18 cellular contexts compared by ENCODE assay signal in genomic region chr12:77941396-77941795, GRCh38.
DNase-seq lines count a peak whose midpoint lies in the region; ATAC-seq and TF ChIP-seq lines count a peak whose summit lies in the region.
"Had no signal": no experiment of that assay in that cellular context is flagged by ENCODE, and none has a peak within 500 bp of the region (broad histone marks: within the 10 kb centered on the region; RNA-seq: fewer than 3 reads in every experiment).

No MANE protein-coding gene starts in this region.

- no peaks in the 10 kb centered on the region for H3K9me2 ChIP-seq in OCI-LY7 (ENCODE audit: insufficient read depth, low read length)

- no peak overlapping the region for H3K18ac ChIP-seq in mesenchymal stem cell (ENCODE audit: low read depth in 1 of 2, low read length in 2 of 2)

- H3K9me3 ChIP-seq in OCI-LY7 (ENCODE audit: low read length), result no peaks in the 10 kb centered on the region
- peaks cover 4% of the 10 kb centered on the region for H3K9me3 ChIP-seq in mesenchymal stem cell (ENCODE audit: control insufficient read depth, low read length)
- H3K9me3 ChIP-seq: mucosa of descending colon, ovary, upper lobe of left lung had no signal

- BruUV-seq in OCI-LY7 (replicated peaks; lab: Mats Ljungman, UMichigan), result no TSS peak

- intact Hi-C loops in OCI-LY7 (cut with micrococcal nuclease; ENCODE audit: unreplicated experiment) (no loop called here), cardiac septum (cut with DNase I) (no loop called here)

- H3K27ac ChIP-seq in OCI-LY7 (ENCODE audit: low read depth, low read length, poor library complexity, severe bottlenecking), result no peak overlapping the region
- peak overlapping the region; percentile 23 for H3K27ac ChIP-seq in mesenchymal stem cell (ENCODE audit: low read length, poor library complexity, severe bottlenecking)
- H3K27ac ChIP-seq: ovary, upper lobe of left lung had no signal

- POLR2A ChIA-PET in AG04449 (lab: Yijun Ruan, JAX) (no interaction called here), OCI-LY7 (lab: Charles Lee) (no interaction called here)

- no peak overlapping the region for H3K4ac ChIP-seq in mesenchymal stem cell (ENCODE audit: low read depth in 1 of 2, low read length in 2 of 2)

- DNase-seq in AG04449 (ENCODE audit: low read depth, low spot score) (no peak), OCI-LY7 (ENCODE audit: low spot score) (no peak), choroid plexus epithelial cell (ENCODE audit: low read depth) (no peak), mesenchymal stem cell (peak; percentile 31), NCI-H2227 treated with DMSO at 0.1 percent for 48 hours (lab: John Stamatoyannopoulos, UW) (no peak), cardiac septum (ENCODE audit: low spot score) (no peak), COLO829 (ENCODE audit: low spot score) (no peak)
- DNase-seq: activated CD8-positive, alpha-beta T cell treated with anti-CD3 and anti-CD28 coated beads for 36 hours; activated naive CD8-positive, alpha-beta T cell treated with anti-CD3 and anti-CD28 coated beads for 36 hours; activated T-cell treated with anti-CD3 and anti-CD28 coated beads, Interleukin-2, amount 50 U/mL, for 72 hours; left cardiac atrium; mucosa of descending colon; NCI-H1105 treated with DMSO at 0.1 percent for 48 hours; NCI-H226; ovary; stimulated activated CD4-positive, alpha-beta T cell treated with anti-CD3 and anti-CD28 coated beads, Interleukin-12 subunit alpha, Interleukin-12 subunit beta, amount 100 ng/mL, for 4 hours; upper lobe of left lung had no signal

- CTCF ChIA-PET in AG04449 (lab: Yijun Ruan, JAX), result interaction anchor here (0.6 to 1.6 kb wide), 2 partner anchors 11 to 217 kb away, joined by 3 to 4 read pairs; no protein-coding TSS in a partner anchor
- CTCF ChIA-PET in OCI-LY7 (lab: Charles Lee; ENCODE audit: unreplicated experiment), result no interaction called here

- H4K91ac ChIP-seq in mesenchymal stem cell (ENCODE audit: low read length), result no peak overlapping the region

- H3K9ac ChIP-seq in mesenchymal stem cell (ENCODE audit: low read length), result peak overlapping the region; percentile 88

- ATAC-seq in GM21528 (IDR thresholded peaks at IDR 0.05; ENCODE audit: low FRiP score, unreplicated experiment), result no peak
- ATAC-seq: activated CD8-positive, alpha-beta T cell treated with anti-CD3 and anti-CD28 coated beads for 36 hours; activated T-cell treated with anti-CD3 and anti-CD28 coated beads, Interleukin-2, amount 50 U/mL, for 72 hours; left cardiac atrium; mucosa of descending colon had no signal

- no peak overlapping the region for H2BK120ac ChIP-seq in mesenchymal stem cell (ENCODE audit: low read depth, low read length)

- H3K14ac ChIP-seq in mesenchymal stem cell (ENCODE audit: low read length in 2 of 2), result no peak overlapping the region

- WGBS in mesenchymal stem cell, result no CpG with 5 or more reads among the region's 1 CpG

- no peak overlapping the region for H3K23ac ChIP-seq in mesenchymal stem cell (ENCODE audit: low read length in 2 of 2)

- no peak overlapping the region for H2BK15ac ChIP-seq in mesenchymal stem cell (ENCODE audit: low read depth, poor library complexity, severe bottlenecking)

- no peak overlapping the region for H4K8ac ChIP-seq in mesenchymal stem cell (ENCODE audit: low read length)

- H3K79me2 ChIP-seq in OCI-LY7 (ENCODE audit: insufficient read depth, low read depth, low read length), result no peaks in the 10 kb centered on the region

- H2AK5ac ChIP-seq in mesenchymal stem cell (ENCODE audit: low read length, severe bottlenecking), result no peak overlapping the region

- H3K4me3 ChIP-seq in AG04449 (ENCODE audit: low read depth, low read length), result peak overlapping the region; percentile 61
- H3K4me3 ChIP-seq in OCI-LY7 (ENCODE audit: low read depth, low read length, poor library complexity, severe bottlenecking), result no peak overlapping the region
- H3K4me3 ChIP-seq in choroid plexus epithelial cell (ENCODE audit: low read depth, low read length), result peak overlapping the region; percentile 48
- peak overlapping the region in 1 of 2 experiments; percentile 72 for H3K4me3 ChIP-seq in mesenchymal stem cell (ENCODE audit: insufficient read depth in 1 of 2, low read depth in 1 of 2, low read length in 2 of 2)
- H3K4me3 ChIP-seq: mucosa of descending colon, ovary, upper lobe of left lung had no signal

- H2AFZ ChIP-seq in OCI-LY7 (ENCODE audit: low read length) (peak overlapping the region; percentile 56; the same call in 1 of the 2 replicates), mesenchymal stem cell (ENCODE audit: low read depth, low read length) (no peak overlapping the region)

- no peak overlapping the region for H2BK12ac ChIP-seq in mesenchymal stem cell (ENCODE audit: low read length in 2 of 2)

- no peaks in the 10 kb centered on the region for H3K36me3 ChIP-seq in OCI-LY7 (ENCODE audit: insufficient read depth, low read length)
- peaks cover 0 to 12% of the 10 kb centered on the region in 2 experiments for H3K36me3 ChIP-seq in mesenchymal stem cell (ENCODE audit: control insufficient read depth in 1 of 2, insufficient read depth in 2 of 2, low read depth in 1 of 2, low read length in 2 of 2)
- H3K36me3 ChIP-seq: ovary, upper lobe of left lung had no signal

- no peaks in the 10 kb centered on the region for H3K27me3 ChIP-seq in mesenchymal stem cell (ENCODE audit: control insufficient read depth in 1 of 2, insufficient read depth in 1 of 2, low read length in 2 of 2)
- H3K27me3 ChIP-seq: ovary, upper lobe of left lung had no signal

- no peak for TF ChIP-seq CTCF in AG04449 (IDR thresholded peaks at IDR 0.05; ENCODE audit: insufficient read depth, low read length, missing control alignments)
- no peak for TF ChIP-seq CTCF in OCI-LY7 (conservative IDR thresholded peaks at IDR 0.05; ENCODE audit: low read length)
- TF ChIP-seq CTCF in choroid plexus epithelial cell (conservative IDR thresholded peaks at IDR 0.05; ENCODE audit: low read depth, low read length), result no peak

- no peak overlapping the region for H2BK5ac ChIP-seq in mesenchymal stem cell (ENCODE audit: low read depth, low read length, poor library complexity, severe bottlenecking)

- no peak overlapping the region for H3K4me2 ChIP-seq in OCI-LY7 (ENCODE audit: low read length)
- peak overlapping the region; percentile 33 for H3K4me2 ChIP-seq in mesenchymal stem cell (ENCODE audit: low read length, poor library complexity, severe bottlenecking)

- no peaks in the 10 kb centered on the region for H4K20me1 ChIP-seq in OCI-LY7 (ENCODE audit: insufficient read depth, low read length)

- H3K4me1 ChIP-seq in OCI-LY7 (ENCODE audit: insufficient read depth, low read length, poor library complexity, severe bottlenecking) (peaks cover 11% of the 10 kb centered on the region), mesenchymal stem cell (ENCODE audit: control insufficient read depth, insufficient read depth, low read depth, low read length) (peaks cover 3% of the 10 kb centered on the region)

- peaks cover 2% of the 10 kb centered on the region for H3K79me1 ChIP-seq in mesenchymal stem cell (replicated peaks; ENCODE audit: low read length, poor library complexity, severe bottlenecking)
